14 cellular contexts compared by ENCODE assay signal in genomic region chr9:111195779-111196178, GRCh38.
DNase-seq lines count a peak whose midpoint lies in the region; ATAC-seq and TF ChIP-seq lines count a peak whose summit lies in the region.
"Had no signal": no experiment of that assay in that cellular context is flagged by ENCODE, and none has a peak within 500 bp of the region (broad histone marks: within the 10 kb centered on the region; RNA-seq: fewer than 3 reads in every experiment).

No MANE protein-coding gene starts in this region.

- no peaks in the 10 kb centered on the region for H3K9me2 ChIP-seq in GM23248 (ENCODE audit: insufficient read depth)

- H3K9me3 Mint-ChIP-seq in neural progenitor cell (peaks cover 11% of the 10 kb centered on the region), MCF 10A (ENCODE audit: unreplicated experiment) (no peaks in the 10 kb centered on the region)

- H3K27me3 Mint-ChIP-seq in neural progenitor cell (ENCODE audit: insufficient read depth, low read depth) (peaks cover 3% of the 10 kb centered on the region), MCF 10A (ENCODE audit: insufficient read depth, unreplicated experiment) (peaks cover 13% of the 10 kb centered on the region)
- H3K27me3 Mint-ChIP-seq: IgD-negative memory B cell had no signal

- no peak overlapping the region for H2AFZ ChIP-seq in GM23248
- peak overlapping the region; percentile 73 for H2AFZ ChIP-seq in neural progenitor cell (replicated peaks)

- 48 to 59% methylated on average over 4 of the region's 4 CpGs for WGBS in GM23248 (ENCODE audit: low coverage in 1 of 2, low lambda C conversion rate in 2 of 2, missing lambda C conversion rate in 2 of 2), 2 experiments

- POLR2A ChIA-PET in MCF 10A (lab: Yijun Ruan, JAX) = interaction anchor here (0.6 kb wide), 1 partner anchor 131 kb away, joined by 3 read pairs; no protein-coding TSS in a partner anchor

- TF ChIP-seq CTCF in fibroblast of mammary gland (conservative IDR thresholded peaks at IDR 0.05; ENCODE audit: control insufficient read depth, insufficient read depth, low read depth, low read length) (no peak), neural progenitor cell (IDR thresholded peaks at IDR 0.05) (no peak), vagina (IDR thresholded peaks at IDR 0.05) (no peak), MCF 10A (IDR thresholded peaks at IDR 0.05; ENCODE audit: unreplicated experiment) (no peak)

- H3K9me3 ChIP-seq in GM23248 (ENCODE audit: low read depth) (no peaks in the 10 kb centered on the region), neural progenitor cell (ENCODE audit: low read depth) (no peaks in the 10 kb centered on the region), vagina (no peaks in the 10 kb centered on the region)

- H3F3A ChIP-seq in GM23248 (ENCODE audit: insufficient read depth) (no peaks in the 10 kb centered on the region), neural progenitor cell (ENCODE audit: low read depth) (no peaks in the 10 kb centered on the region)

- DNase-seq in GM23248 = peak; percentile 3
- peak; percentile 22 for DNase-seq in fibroblast of mammary gland (ENCODE audit: low read depth)
- DNase-seq in neural progenitor cell (ENCODE audit: low spot score) = no peak
- no peak for DNase-seq in vagina (ENCODE audit: extremely low spot score in 2 of 2)
- no peak for DNase-seq in MCF 10A (ENCODE audit: unreplicated experiment)
- DNase-seq: AML-193; Caco-2; CD8-positive, alpha-beta memory T cell; GF-D8 had no signal

- no TSS peak for BruUV-seq in MCF 10A (replicated peaks; lab: Mats Ljungman, UMichigan)

- no peaks in the 10 kb centered on the region for H3K27me3 ChIP-seq in GM23248 (replicated peaks; ENCODE audit: insufficient read depth)
- H3K27me3 ChIP-seq in neural progenitor cell = no peaks in the 10 kb centered on the region
- no peaks in the 10 kb centered on the region for H3K27me3 ChIP-seq in vagina
- H3K27me3 ChIP-seq: BLaER1 had no signal

- H3K9ac ChIP-seq in GM23248 (no peak overlapping the region), neural progenitor cell (no peak overlapping the region)
- H3K9ac ChIP-seq: BLaER1 had no signal

- in situ Hi-C loops in GM23248 (cut with MboI) = no loop called here

- no peak overlapping the region for H3K4me3 Mint-ChIP-seq in neural progenitor cell
- no peak overlapping the region for H3K4me3 Mint-ChIP-seq in MCF 10A (ENCODE audit: unreplicated experiment)
- H3K4me3 Mint-ChIP-seq: CD8-positive, alpha-beta memory T cell; IgD-negative memory B cell had no signal

- intact Hi-C loops in vagina (cut with DNase I) (no loop called here), MCF 10A (cut with micrococcal nuclease) (no loop called here)

- H3K4me1 Mint-ChIP-seq in neural progenitor cell (no peaks in the 10 kb centered on the region), MCF 10A (ENCODE audit: insufficient read depth, unreplicated experiment) (no peaks in the 10 kb centered on the region)
- H3K4me1 Mint-ChIP-seq: CD8-positive, alpha-beta memory T cell; IgD-negative memory B cell had no signal

- H3K27ac Mint-ChIP-seq in neural progenitor cell (no peak overlapping the region), MCF 10A (ENCODE audit: low read depth, unreplicated experiment) (no peak overlapping the region)
- H3K27ac Mint-ChIP-seq: CD8-positive, alpha-beta memory T cell; IgD-negative memory B cell had no signal

- H3K4me2 ChIP-seq in GM23248 (ENCODE audit: unreplicated experiment) (no peak overlapping the region), neural progenitor cell (no peak overlapping the region)
- H3K4me2 ChIP-seq: A549, BLaER1 had no signal

- H3K4me3 ChIP-seq in GM23248 = no peak overlapping the region
- H3K4me3 ChIP-seq in fibroblast of mammary gland (ENCODE audit: control insufficient read depth, low read depth, low read length) = no peak overlapping the region
- no peak overlapping the region for H3K4me3 ChIP-seq in neural progenitor cell
- H3K4me3 ChIP-seq in vagina = no peak overlapping the region
- H3K4me3 ChIP-seq: A549, BLaER1 had no signal

- H3K36me3 Mint-ChIP-seq in neural progenitor cell = no peaks in the 10 kb centered on the region
- H3K36me3 Mint-ChIP-seq in MCF 10A (ENCODE audit: insufficient read depth, unreplicated experiment) = no peaks in the 10 kb centered on the region
- H3K36me3 Mint-ChIP-seq: IgD-negative memory B cell had no signal

- ATAC-seq in GM18517 (IDR thresholded peaks at IDR 0.05; ENCODE audit: unreplicated experiment) (no peak), HG03571 (IDR thresholded peaks at IDR 0.05; ENCODE audit: unreplicated experiment) (no peak)
- ATAC-seq: A549 had no signal

- H4K20me1 ChIP-seq in GM23248 (ENCODE audit: insufficient read depth) (no peaks in the 10 kb centered on the region), neural progenitor cell (ENCODE audit: low read depth) (no peaks in the 10 kb centered on the region)
- H4K20me1 ChIP-seq: BLaER1 had no signal

- H3K79me2 ChIP-seq in GM23248 (ENCODE audit: insufficient read depth) = no peaks in the 10 kb centered on the region
- no peaks in the 10 kb centered on the region for H3K79me2 ChIP-seq in neural progenitor cell (ENCODE audit: low read depth)

- no peak for TF ChIP-seq POLR2A in vagina (IDR thresholded peaks at IDR 0.05)

- H3K36me3 ChIP-seq in GM23248 (ENCODE audit: low read depth) = no peaks in the 10 kb centered on the region
- H3K36me3 ChIP-seq in neural progenitor cell = no peaks in the 10 kb centered on the region
- H3K36me3 ChIP-seq in vagina = no peaks in the 10 kb centered on the region
- H3K36me3 ChIP-seq: BLaER1 had no signal

- H3K27ac ChIP-seq in GM23248 (no peak overlapping the region), neural progenitor cell (no peak overlapping the region), vagina (peak overlapping the region; percentile 57)
- H3K27ac ChIP-seq: A549, BLaER1 had no signal

- H3K4me1 ChIP-seq in GM23248 (ENCODE audit: insufficient read depth) (no peaks in the 10 kb centered on the region), neural progenitor cell (peaks cover 5% of the 10 kb centered on the region), vagina (no peaks in the 10 kb centered on the region)
- H3K4me1 ChIP-seq: A549, BLaER1, Caco-2 had no signal

- CTCF ChIA-PET in MCF 10A (lab: Yijun Ruan, JAX) = no interaction called here

Comparison
In these comparisons a context has a peak if more than half of its experiments do, and no peak if none do; other contexts are left out.
1. DNase-seq: peak in GM23248 (single experiment) and fibroblast of mammary gland (single experiment); none in neural progenitor cell (single experiment), vagina (0 of 2) and MCF 10A (single experiment).